In genomic region chr13:55155046-55155445, GRCh38 we compare ENCODE assay signal across 22 cellular contexts.
DNase-seq lines count a peak whose midpoint lies in the region; ATAC-seq and TF ChIP-seq lines count a peak whose summit lies in the region.
"Had no signal": no experiment of that assay in that cellular context is flagged by ENCODE, and none has a peak within 500 bp of the region (broad histone marks: within the 10 kb centered on the region; RNA-seq: fewer than 3 reads in every experiment).

No MANE protein-coding gene starts in this region.

- peaks cover 13% of the 10 kb centered on the region for H3K9me3 ChIP-seq in mammary epithelial cell (replicated peaks; ENCODE audit: insufficient read depth, low read length)
- H3K9me3 ChIP-seq: BLaER1, HAP-1 had no signal

- CTCF ChIA-PET in MCF 10A (lab: Yijun Ruan, JAX) (interaction anchor here (0.6 kb wide), 1 partner anchor 1062 kb away, joined by 3 read pairs; no protein-coding TSS in a partner anchor), mammary epithelial cell (lab: Charles Lee; ENCODE audit: low non-redundant PET) (no interaction called here)

- ATAC-seq in GM21367 (IDR thresholded peaks at IDR 0.05; ENCODE audit: unreplicated experiment) (no peak), GM21515 (IDR thresholded peaks at IDR 0.05; ENCODE audit: unreplicated experiment) (no peak)
- ATAC-seq: GM23338, Right ventricle myocardium inferior had no signal

- no peaks in the 10 kb centered on the region for H4K20me1 ChIP-seq in mammary epithelial cell (ENCODE audit: insufficient read depth, low read length)
- H4K20me1 ChIP-seq: BLaER1 had no signal

- peaks cover 6% of the 10 kb centered on the region for H3K9me3 Mint-ChIP-seq in MCF 10A (ENCODE audit: unreplicated experiment)

- no peaks in the 10 kb centered on the region for H3K4me1 Mint-ChIP-seq in MCF 10A (ENCODE audit: insufficient read depth, unreplicated experiment)

- H3K79me2 ChIP-seq in mammary epithelial cell (ENCODE audit: insufficient read depth, low read length) = no peaks in the 10 kb centered on the region

- no peaks in the 10 kb centered on the region for H3K4me1 ChIP-seq in mammary epithelial cell (ENCODE audit: insufficient read depth, low read length)
- H3K4me1 ChIP-seq: BLaER1, HAP-1 had no signal

- no peak overlapping the region for H3K9ac ChIP-seq in mammary epithelial cell (ENCODE audit: insufficient read depth, low read length)
- H3K9ac ChIP-seq: BLaER1 had no signal

- BruUV-seq in MCF 10A (replicated peaks; lab: Mats Ljungman, UMichigan) = no TSS peak
- BruUV-seq in mammary epithelial cell (replicated peaks; lab: Mats Ljungman, UMichigan) = no TSS peak

- H3K4me2 ChIP-seq in mammary epithelial cell (ENCODE audit: insufficient read depth, low read depth, low read length) = no peak overlapping the region
- H3K4me2 ChIP-seq: BLaER1, GM23338 had no signal

- 79% methylated on average over 1 of the region's 1 CpG for WGBS in mammary epithelial cell (ENCODE audit: low coverage, missing lambda C conversion rate)

- POLR2A ChIA-PET in MCF 10A (lab: Yijun Ruan, JAX) = interaction anchor here (0.7 kb wide), 1 partner anchor 993 kb away, joined by 3 read pairs; no protein-coding TSS in a partner anchor

- dilution Hi-C loops in mammary epithelial cell (cut with HindIII; ENCODE audit: low sequenced_read_pairs) = no loop called here

- no peaks in the 10 kb centered on the region for H3K27me3 ChIP-seq in mammary epithelial cell (ENCODE audit: insufficient read depth, low read length)
- H3K27me3 ChIP-seq: BLaER1 had no signal

- H3K4me3 Mint-ChIP-seq in MCF 10A (ENCODE audit: unreplicated experiment) = no peak overlapping the region
- H3K4me3 Mint-ChIP-seq: CD4-positive, alpha-beta T cell; GM23338; T-helper 1 cell treated with Interleukin-12 subunit alpha and Interleukin-12 subunit beta and Interleukin-4 antibody, amounts not matched to agents 30 μg/mL and 1 μg/mL, for 36 hours had no signal

- in situ Hi-C loops in mammary epithelial cell (cut with MboI; ENCODE audit: low sequenced_read_pairs in 2 of 2) = no loop called here

- no peaks in the 10 kb centered on the region for H3K36me3 Mint-ChIP-seq in MCF 10A (ENCODE audit: insufficient read depth, unreplicated experiment)

- no peak overlapping the region for H3K27ac Mint-ChIP-seq in MCF 10A (ENCODE audit: low read depth, unreplicated experiment)
- H3K27ac Mint-ChIP-seq: CD4-positive, alpha-beta T cell; GM23338; T-helper 1 cell treated with Interleukin-12 subunit alpha and Interleukin-12 subunit beta and Interleukin-4 antibody, amounts not matched to agents 30 μg/mL and 1 μg/mL, for 36 hours had no signal

- H2AFZ ChIP-seq in mammary epithelial cell (ENCODE audit: low read depth, low read length) = no peak overlapping the region
- H2AFZ ChIP-seq: GM23338 had no signal

- H3K36me3 ChIP-seq in mammary epithelial cell (ENCODE audit: insufficient read depth, low read length) = no peaks in the 10 kb centered on the region
- H3K36me3 ChIP-seq: BLaER1, HAP-1 had no signal

- H3K27ac ChIP-seq in mammary epithelial cell (ENCODE audit: insufficient read depth, low read depth, low read length) = no peak overlapping the region
- H3K27ac ChIP-seq: BLaER1 had no signal

- H3K27me3 Mint-ChIP-seq in MCF 10A (ENCODE audit: insufficient read depth, unreplicated experiment) = no peaks in the 10 kb centered on the region
- H3K27me3 Mint-ChIP-seq: CD4-positive, alpha-beta T cell had no signal

- DNase-seq in MCF 10A (ENCODE audit: unreplicated experiment) (peak; percentile 2), mammary epithelial cell (no peak), NCI-H1105 treated with DMSO at 0.1 percent for 48 hours (lab: John Stamatoyannopoulos, UW) (peak; percentile 57), NCI-H345 treated with DMSO at 0.1 percent for 48 hours (lab: John Stamatoyannopoulos, UW; ENCODE audit: unreplicated experiment) (peak; percentile 56), NCI-H1930 (lab: John Stamatoyannopoulos, UW) (no peak)
- DNase-seq: ACHN; CD4-positive, alpha-beta T cell; DMS79 treated with DMSO at 0.1 percent for 48 hours; MM.1S; NCI-H1048; NCI-H1436 treated with DMSO at 0.1 percent for 48 hours; NCI-H2107; NCI-H446; NCI-H774; T1000 had no signal

- intact Hi-C loops in MCF 10A (cut with micrococcal nuclease) (no loop called here), mammary epithelial cell (cut with micrococcal nuclease) (no loop called here)

- TF ChIP-seq CTCF in MCF 10A (IDR thresholded peaks at IDR 0.05; ENCODE audit: unreplicated experiment) = no peak
- no peak for TF ChIP-seq CTCF in mammary epithelial cell (conservative IDR thresholded peaks at IDR 0.05 in 1 of 2, IDR thresholded peaks at IDR 0.05 in 1 of 2; ENCODE audit: extremely low read depth in 1 of 2, insufficient read depth in 1 of 2, low read depth in 1 of 2, low read length in 2 of 2)

- no peak overlapping the region for H3K4me3 ChIP-seq in mammary epithelial cell (replicated peaks in 1 of 3; ENCODE audit: insufficient read depth in 1 of 3, low read depth in 2 of 3, low read length in 3 of 3)
- H3K4me3 ChIP-seq: BLaER1, GM23338, HAP-1 had no signal

Comparison
In these comparisons a context has a peak if more than half of its experiments do, and no peak if none do; other contexts are left out.
1. DNase-seq: peak in MCF 10A (single experiment), NCI-H1105 treated with DMSO at 0.1 percent for 48 hours (single experiment) and NCI-H345 treated with DMSO at 0.1 percent for 48 hours (single experiment); none in mammary epithelial cell (single experiment) and NCI-H1930 (0 of 2).